In the genomic region with DNA sequence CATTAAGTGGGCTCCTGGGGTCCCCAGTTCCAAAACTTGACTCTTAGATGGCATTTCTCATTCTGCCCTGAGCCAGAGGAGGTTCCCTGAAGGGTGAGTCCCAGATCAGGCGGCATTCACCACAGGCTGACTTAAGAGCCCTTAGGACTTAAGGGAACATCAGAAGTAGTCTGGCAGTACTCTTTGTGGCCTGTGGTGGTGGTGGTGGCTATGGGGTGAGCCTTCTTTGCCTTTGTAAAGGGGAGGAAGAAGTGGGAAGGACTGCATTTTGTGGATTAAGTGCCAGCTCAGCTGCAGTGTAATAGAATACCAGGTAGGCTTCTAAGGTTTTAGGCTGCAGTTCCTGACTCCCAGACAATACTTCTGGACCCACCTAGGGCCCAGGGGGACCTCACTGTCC, we compare ENCODE assay signal across 27 cellular contexts.
"Had no signal": no experiment of that assay in that cellular context is flagged by ENCODE, and none has a peak within 500 bp of the region (broad histone marks: within the 10 kb centered on the region; RNA-seq: fewer than 3 reads in every experiment).

No MANE protein-coding gene starts in this region.

- FAIRE-seq: small intestine, urothelium cell line had no signal

- H3K36me3 ChIP-seq: neural progenitor cell, ovary, right lobe of liver, sigmoid colon, stomach, thoracic aorta, thyroid gland, tibial nerve, upper lobe of left lung, vagina had no signal

- ATAC-seq: naive thymus-derived CD8-positive, alpha-beta T cell; natural killer cell treated with Interleukin-12 subunit alpha and Interleukin-12 subunit beta and Interleukin-15 and Interleukin-18, amount 100 ng/mL, for 72 hours; psoas muscle; right cardiac atrium; right lobe of liver; stimulated activated effector memory CD8-positive, alpha-beta T cell treated with anti-CD3 and anti-CD28 coated beads, Interleukin-12 subunit alpha, Interleukin-12 subunit beta, amount 100 ng/mL, for 72 hours; stimulated activated naive B cell treated with anti-CD40 and anti-IgM and Interleukin-4, amounts not matched to agents 10 μg/mL and 1 μg/mL and 100 μg/mL, for 72 hours had no signal

- H3K27me3 ChIP-seq: neural progenitor cell, ovary, right lobe of liver, sigmoid colon, stomach, thyroid gland, tibial nerve, upper lobe of left lung, vagina had no signal

- DNase-seq: naive thymus-derived CD8-positive, alpha-beta T cell; nephron progenitor cell; occipital lobe; ovary; psoas muscle; right cardiac atrium; right lobe of liver; sigmoid colon; small intestine; stimulated activated CD4-positive, alpha-beta T cell treated with anti-CD3 and anti-CD28 coated beads, Interleukin-15, amount 100 ng/mL, for 24 hours; stimulated activated CD4-positive, alpha-beta T cell treated with anti-CD3 and anti-CD28 coated beads, Interleukin-2, amount 100 ng/mL, for 24 hours; stimulated activated CD4-positive, alpha-beta T cell treated with anti-CD3 and anti-CD28 coated beads, Interleukin-2, amount 100 ng/mL, for 48 hours; stimulated activated CD4-positive, alpha-beta T cell treated with anti-CD3 and anti-CD28 coated beads, Interleukin-4, amount 100 ng/mL, for 24 hours; stimulated activated naive B cell treated with anti-CD40 and anti-IgM and Interleukin-4, amounts not matched to agents 10 μg/mL and 1 μg/mL and 100 μg/mL, for 72 hours; stimulated activated naive CD4-positive, alpha-beta T cell treated with Interleukin-2 at 50 U/mL for 16 hours; stomach; thyroid gland; trophoblast cell; upper lobe of left lung had no signal

- H3K27ac ChIP-seq: neural progenitor cell, ovary, parathyroid adenoma, psoas muscle, right lobe of liver, sigmoid colon, stomach, thoracic aorta, thyroid gland, tibial nerve, upper lobe of left lung, vagina had no signal

- H3K79me2 ChIP-seq: parathyroid adenoma had no signal

- H3K9ac ChIP-seq: neural progenitor cell, parathyroid adenoma had no signal

- H3K4me2 ChIP-seq: neural progenitor cell had no signal

- H3K4me3 ChIP-seq: neural progenitor cell, ovary, psoas muscle, right lobe of liver, sigmoid colon, stomach, thoracic aorta, thyroid gland, tibial nerve, upper lobe of left lung, vagina had no signal

- H3K4me1 ChIP-seq: neural progenitor cell, parathyroid adenoma, psoas muscle, right lobe of liver, sigmoid colon, stomach, thyroid gland, upper lobe of left lung, vagina had no signal
